ENCODE assay signal across 31 cellular contexts in the genomic region with DNA sequence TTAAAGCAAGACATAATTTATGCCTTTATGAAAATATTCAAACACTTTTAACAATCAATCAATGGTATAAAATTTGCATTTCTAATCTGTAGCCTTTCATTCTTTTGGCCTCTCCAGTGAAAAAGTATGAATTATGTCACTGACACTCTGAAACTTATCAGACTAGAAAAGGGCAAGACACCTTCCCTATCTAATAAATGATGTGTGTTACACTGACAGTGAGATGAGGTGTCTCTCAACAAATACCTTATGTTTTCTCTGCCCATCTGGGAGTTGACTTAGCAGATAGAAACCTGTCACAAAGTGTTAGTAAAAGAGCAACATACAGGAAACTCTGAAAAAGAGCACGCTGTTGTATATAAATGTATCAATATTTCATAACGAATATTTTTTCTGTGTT.
"Had no signal": no experiment of that assay in that cellular context is flagged by ENCODE, and none has a peak within 500 bp of the region (broad histone marks: within the 10 kb centered on the region; RNA-seq: fewer than 3 reads in every experiment).

No MANE protein-coding gene starts in this region.

- ATAC-seq: activated CD4-positive, CD25-positive, alpha-beta regulatory T cell treated with anti-CD3 and anti-CD28 coated beads, Interleukin-2, amount 50 U/mL, for 24 hours; activated CD8-positive, alpha-beta T cell treated with anti-CD3 and anti-CD28 coated beads for 36 hours; activated T-cell treated with anti-CD3 and anti-CD28 coated beads, Interleukin-2, amount 50 U/mL, for 4 hours; activated T-helper 17 cell treated with anti-CD3 and anti-CD28 coated beads, Interleukin-2, amount 50 U/mL, for 72 hours; body of pancreas; esophagus mucosa; T-helper 17 cell had no signal

- H3K27ac Mint-ChIP-seq: activated B cell treated with CpG ODN at 0.5 μM for 24 hours; activated CD8-positive, alpha-beta T cell treated with anti-CD3 and anti-CD28 coated beads for 36 hours; activated naive CD8-positive, alpha-beta T cell; activated T-helper 17 cell treated with anti-CD3 and anti-CD28 coated beads, Interleukin-2, amount 50 U/mL, for 72 hours; dendritic cell treated with granulocyte-macrophage colony-stimulating factor and Interleukin-4, amounts not matched to agents 40 ng/mL and 50 ng/mL, for 4 days; endodermal cell; T-helper 17 cell; T-helper 2 cell treated with Interferon-gamma antibody and Interleukin-4, amounts not matched to agents 5 μg/mL and 100 μg/mL, for 36 hours had no signal

- H3K4me3 Mint-ChIP-seq: activated B cell treated with CpG ODN at 0.5 μM for 24 hours; activated CD8-positive, alpha-beta T cell treated with anti-CD3 and anti-CD28 coated beads for 36 hours; activated naive CD8-positive, alpha-beta T cell; activated T-cell treated with anti-CD3 and anti-CD28 coated beads, Interleukin-2, amount 50 U/mL, for 4 hours; activated T-helper 17 cell treated with anti-CD3 and anti-CD28 coated beads, Interleukin-2, amount 50 U/mL, for 72 hours; central memory CD8-positive, alpha-beta T cell; dendritic cell treated with granulocyte-macrophage colony-stimulating factor and Interleukin-4, amounts not matched to agents 40 ng/mL and 50 ng/mL, for 4 days; endodermal cell; T-helper 17 cell; T-helper 2 cell treated with Interferon-gamma antibody and Interleukin-4, amounts not matched to agents 5 μg/mL and 100 μg/mL, for 36 hours had no signal

- H3K36me3 Mint-ChIP-seq: activated naive CD8-positive, alpha-beta T cell had no signal

- H3K4me3 ChIP-seq: body of pancreas, coronary artery, dorsolateral prefrontal cortex had no signal

- H3K4me1 Mint-ChIP-seq: activated B cell treated with CpG ODN at 0.5 μM for 24 hours; activated T-helper 17 cell treated with anti-CD3 and anti-CD28 coated beads, Interleukin-2, amount 50 U/mL, for 72 hours; central memory CD8-positive, alpha-beta T cell; T-helper 17 cell had no signal

- H3K27me3 Mint-ChIP-seq: activated B cell treated with CpG ODN at 0.5 μM for 24 hours; activated CD8-positive, alpha-beta T cell treated with anti-CD3 and anti-CD28 coated beads for 36 hours; activated naive CD8-positive, alpha-beta T cell; activated T-helper 17 cell treated with anti-CD3 and anti-CD28 coated beads, Interleukin-2, amount 50 U/mL, for 72 hours; central memory CD8-positive, alpha-beta T cell; dendritic cell treated with granulocyte-macrophage colony-stimulating factor and Interleukin-4, amounts not matched to agents 40 ng/mL and 50 ng/mL, for 4 days; T-helper 17 cell had no signal

- H3K27me3 ChIP-seq: body of pancreas, dorsolateral prefrontal cortex had no signal

- H3K27ac ChIP-seq: body of pancreas, coronary artery, dorsolateral prefrontal cortex, WERI-Rb-1 had no signal

- H3K4me1 ChIP-seq: body of pancreas had no signal

- DNase-seq: activated B cell treated with CpG ODN at 0.5 μM for 24 hours; activated CD4-positive, alpha-beta T cell treated with anti-CD3 and anti-CD28 coated beads for 48 hours; activated CD4-positive, alpha-beta T cell treated with anti-CD3 and anti-CD28 coated beads, Interleukin-2, amount 50 U/mL, for 1 hour; activated CD4-positive, alpha-beta T cell treated with anti-CD3 and anti-CD28 coated beads, Interleukin-2, amount 50 U/mL, for 48 hours; activated CD8-positive, alpha-beta memory T cell treated with anti-CD3 and anti-CD28 coated beads for 24 hours; activated CD8-positive, alpha-beta T cell treated with anti-CD3 and anti-CD28 coated beads for 36 hours; activated effector memory CD4-positive, alpha-beta T cell treated with Interleukin-2 at 50 U/mL for 16 hours; activated gamma-delta T cell treated with Interleukin-2 at 50 U/mL for 16 hours; activated naive CD4-positive, alpha-beta T cell treated with anti-CD3 and anti-CD28 coated beads, Interleukin-2, amount 50 U/mL, for 16 hours; activated naive CD4-positive, alpha-beta T cell treated with Interleukin-2 at 50 U/mL for 16 hours; activated T-cell treated with anti-CD3 and anti-CD28 coated beads, Interleukin-2, amount 50 U/mL, for 4 hours; amygdala; aorta; body of pancreas; dorsolateral prefrontal cortex; effector memory CD4-positive, alpha-beta T cell; endodermal cell; foreskin fibroblast; glutamatergic neuron; T-helper 1 cell; T-helper 17 cell; T1000; WERI-Rb-1 had no signal

- H3K9me3 ChIP-seq: body of pancreas had no signal

- H3K9me3 Mint-ChIP-seq: activated B cell treated with CpG ODN at 0.5 μM for 24 hours; dendritic cell treated with granulocyte-macrophage colony-stimulating factor and Interleukin-4, amounts not matched to agents 40 ng/mL and 50 ng/mL, for 4 days; endodermal cell had no signal

- H3K36me3 ChIP-seq: WERI-Rb-1 had no signal
